ENCODE assay signal across 8 cellular contexts in genomic region chr17:8409966-8410881, GRCh38. TPM values are rescaled to one million over a fixed set of nuclear protein-coding genes. Genes with fewer than 3 reads are reported as not detected.
DNase-seq lines count a peak whose midpoint lies in the region; ATAC-seq and TF ChIP-seq lines count a peak whose summit lies in the region.

No MANE protein-coding gene starts in this region.

- H3K9me3 ChIP-seq in T-helper 17 cell (ENCODE audit: control insufficient read depth, low read length, poor library complexity, severe bottlenecking), result no peaks in the 10 kb centered on the region

- no peak overlapping the region for H3K4me3 ChIP-seq in GM12864 (ENCODE audit: low read depth, low read length)

- ATAC-seq in T-helper 17 cell (peak; percentile 73), left ventricle myocardium superior (peak; percentile 97), HG03139 (IDR thresholded peaks at IDR 0.05; ENCODE audit: unreplicated experiment) (no peak), HG03378 (IDR thresholded peaks at IDR 0.05; ENCODE audit: unreplicated experiment) (no peak)

- peak; percentile 43 for DNase-seq in GM12864 (ENCODE audit: low read depth)
- peak; percentile 74 for DNase-seq in NCI-H146 (lab: John Stamatoyannopoulos, UW)
- DNase-seq in T-helper 17 cell, result peak; percentile 67 to 76 (median 71)
- DNase-seq in amygdala (lab: John Stamatoyannopoulos, UW), result peak in 54 of 56 donors; percentile 27 to 91 (median 69)
- DNase-seq in left ventricle myocardium superior, result peak; percentile 90
- peak; percentile 75 for DNase-seq in renal cortical epithelial cell (ENCODE audit: low read depth)

- peak overlapping the region; percentile 31 for H3K4me3 Mint-ChIP-seq in T-helper 17 cell

- TF ChIP-seq CTCF in GM12864 (IDR thresholded peaks at IDR 0.05; ENCODE audit: low read depth, low read length, missing control alignments), result peak; percentile 90

- H3K27me3 Mint-ChIP-seq in T-helper 17 cell, result peaks cover 35% of the 10 kb centered on the region

- peaks cover 21% of the 10 kb centered on the region for H3K4me1 Mint-ChIP-seq in T-helper 17 cell

- no peaks in the 10 kb centered on the region for H3K36me3 Mint-ChIP-seq in T-helper 17 cell (ENCODE audit: low read depth)

- no peak overlapping the region for H3K27ac Mint-ChIP-seq in T-helper 17 cell

- intact Hi-C loops in left ventricle myocardium superior (cut with micrococcal nuclease), result loop anchor here (10.0 kb wide), 2 partner anchors 375 to 485 kb away; no protein-coding TSS in a partner anchor

RNA-seq across cellular contexts. Expression of gene RNF222, which starts 12.6 kb away (rescaled TPM):
- under 1 TPM; 0.52 to 0.62 TPM for total RNA-seq in T-helper 17 cell
- total RNA-seq in left ventricle myocardium superior, result not detected
- total RNA-seq in renal cortical epithelial cell, result not detected in 2 replicates

RNA-seq across cellular contexts. Expression of gene NDEL1, which starts 25.5 kb away (rescaled TPM):
- total RNA-seq in T-helper 17 cell (100 to 1,000 TPM; 259 to 267 TPM), left ventricle myocardium superior (25.5 TPM), renal cortical epithelial cell (31.8 and 38.0 TPM in 2 replicates)

RNA-seq across cellular contexts. Expression of gene RPL26, which starts 27.2 kb away (rescaled TPM):
- total RNA-seq in T-helper 17 cell (1,000 to 10,000 TPM; 2,731 to 2,885 TPM), left ventricle myocardium superior (1,047 TPM), renal cortical epithelial cell (4,087 and 4,717 TPM in 2 replicates)

Comparison
In these comparisons a context has a peak if more than half of its experiments do, and no peak if none do; other contexts are left out.
1. ATAC-seq: peak in T-helper 17 cell (single experiment) and left ventricle myocardium superior (single experiment); none in HG03139 (single experiment) and HG03378 (single experiment).
2. Peak in every context shown above with its lines, with median percentiles within 50 percentile points of each other: DNase-seq.